14 cellular contexts compared by ENCODE assay signal in genomic region chr3:98954242-98954641, GRCh38. TPM values are rescaled to one million over a fixed set of nuclear protein-coding genes. Genes with fewer than 3 reads are reported as not detected.
DNase-seq lines count a peak whose midpoint lies in the region; FAIRE-seq and TF ChIP-seq lines count a peak whose summit lies in the region.
"Had no signal": no experiment of that assay in that cellular context is flagged by ENCODE, and none has a peak within 500 bp of the region (broad histone marks: within the 10 kb centered on the region; RNA-seq: fewer than 3 reads in every experiment).

No MANE protein-coding gene starts in this region.

- H3K27ac ChIP-seq in GM23248, result 0 out of 2 replicates have a peak overlapping the region, but pooled peaks have one; percentile 15
- H3K27ac ChIP-seq in epithelial cell of prostate, result peak overlapping the region; percentile 72
- H3K27ac ChIP-seq: BLaER1 treated with 17β-estradiol and CSF1 and Interleukin-3, amounts not matched to agents 10 nM and 100 nM had no signal

- H3K27me3 Mint-ChIP-seq in glutamatergic neuron (ENCODE audit: unreplicated experiment), result no peaks in the 10 kb centered on the region
- H3K27me3 Mint-ChIP-seq in osteocyte (ENCODE audit: unreplicated experiment), result no peaks in the 10 kb centered on the region

- H3K9me3 Mint-ChIP-seq in glutamatergic neuron (ENCODE audit: unreplicated experiment) (no peaks in the 10 kb centered on the region), osteocyte (ENCODE audit: unreplicated experiment) (peaks cover under 1% of the 10 kb centered on the region)

- TF ChIP-seq CTCF in retinal pigment epithelial cell (conservative IDR thresholded peaks at IDR 0.05; ENCODE audit: low read depth, low read length) (no peak), glutamatergic neuron (IDR thresholded peaks at IDR 0.05; ENCODE audit: partially characterized antibody, unreplicated experiment) (no peak), osteocyte (IDR thresholded peaks at IDR 0.05) (no peak)

- peaks cover 20% of the 10 kb centered on the region for H3F3A ChIP-seq in GM23248 (ENCODE audit: insufficient read depth)

- FAIRE-seq in RCC 7860 (lab: Jason Lieb, UNC), result peak; percentile 73
- FAIRE-seq: HTR-8/SVneo had no signal

- in situ Hi-C loops in GM23248 (cut with MboI), result no loop called here

- no peak overlapping the region for H2AFZ ChIP-seq in GM23248

- H3K4me3 ChIP-seq in GM23248 (no peak overlapping the region), retinal pigment epithelial cell (ENCODE audit: low read length) (peak overlapping the region; percentile 39)
- H3K4me3 ChIP-seq: BLaER1 treated with 17β-estradiol and CSF1 and Interleukin-3, amounts not matched to agents 10 nM and 100 nM had no signal

- no peaks in the 10 kb centered on the region for H3K79me2 ChIP-seq in GM23248 (ENCODE audit: insufficient read depth)

- peaks cover 7% of the 10 kb centered on the region for H3K36me3 Mint-ChIP-seq in glutamatergic neuron (ENCODE audit: unreplicated experiment)
- peaks cover 3% of the 10 kb centered on the region for H3K36me3 Mint-ChIP-seq in osteocyte (ENCODE audit: unreplicated experiment)

- peak overlapping the region; percentile 59 for H3K4me2 ChIP-seq in GM23248 (ENCODE audit: unreplicated experiment)
- H3K4me2 ChIP-seq: BLaER1 treated with 17β-estradiol and CSF1 and Interleukin-3, amounts not matched to agents 10 nM and 100 nM had no signal

- H3K9me3 ChIP-seq in GM23248 (ENCODE audit: low read depth), result no peaks in the 10 kb centered on the region
- H3K9me3 ChIP-seq: BLaER1 treated with 17β-estradiol and CSF1 and Interleukin-3, amounts not matched to agents 10 nM and 100 nM had no signal

- DNase-seq in GM23248 (peak; percentile 46), RCC 7860 (ENCODE audit: low spot score) (no peak), epithelial cell of prostate (ENCODE audit: low read depth, low spot score) (no peak), retinal pigment epithelial cell (ENCODE audit: low read depth) (no peak), HuH-7.5 (ENCODE audit: low spot score) (no peak), glutamatergic neuron (no peak), osteocyte (ENCODE audit: extremely low spot score, unreplicated experiment) (no peak)
- DNase-seq: ACHN, KBM-7, NCI-H1048, NCI-H226, NCI-H526 treated with DMSO at 0.1 percent for 48 hours had no signal

- H3K9me2 ChIP-seq in GM23248 (ENCODE audit: insufficient read depth), result no peaks in the 10 kb centered on the region

- H3K4me1 Mint-ChIP-seq in glutamatergic neuron (ENCODE audit: low read depth, unreplicated experiment), result no peaks in the 10 kb centered on the region
- H3K4me1 Mint-ChIP-seq in osteocyte (ENCODE audit: unreplicated experiment), result peaks cover 27% of the 10 kb centered on the region

- H4K20me1 ChIP-seq in GM23248 (ENCODE audit: insufficient read depth), result no peaks in the 10 kb centered on the region
- H4K20me1 ChIP-seq: BLaER1 treated with 17β-estradiol and CSF1 and Interleukin-3, amounts not matched to agents 10 nM and 100 nM had no signal

- no peaks in the 10 kb centered on the region for H3K27me3 ChIP-seq in GM23248 (replicated peaks; ENCODE audit: insufficient read depth)
- H3K27me3 ChIP-seq: BLaER1 treated with 17β-estradiol and CSF1 and Interleukin-3, amounts not matched to agents 10 nM and 100 nM had no signal

- H3K4me3 Mint-ChIP-seq in glutamatergic neuron (ENCODE audit: unreplicated experiment), result no peak overlapping the region
- H3K4me3 Mint-ChIP-seq in osteocyte (ENCODE audit: unreplicated experiment), result no peak overlapping the region

- H3K4me1 ChIP-seq in GM23248 (ENCODE audit: insufficient read depth), result peaks cover 17% of the 10 kb centered on the region
- H3K4me1 ChIP-seq: BLaER1 treated with 17β-estradiol and CSF1 and Interleukin-3, amounts not matched to agents 10 nM and 100 nM had no signal

- no peaks in the 10 kb centered on the region for H3K36me3 ChIP-seq in GM23248 (ENCODE audit: low read depth)
- H3K36me3 ChIP-seq: BLaER1 treated with 17β-estradiol and CSF1 and Interleukin-3, amounts not matched to agents 10 nM and 100 nM had no signal

- H3K9ac ChIP-seq in GM23248, result no peak overlapping the region
- H3K9ac ChIP-seq: BLaER1 treated with 17β-estradiol and CSF1 and Interleukin-3, amounts not matched to agents 10 nM and 100 nM had no signal

- H3K27ac Mint-ChIP-seq in glutamatergic neuron (ENCODE audit: unreplicated experiment) (no peak overlapping the region), osteocyte (ENCODE audit: unreplicated experiment) (no peak overlapping the region)

- 3% methylated on average over 1 of the region's 1 CpG for WGBS in GM23248 (ENCODE audit: low coverage in 1 of 2, low lambda C conversion rate in 2 of 2, missing lambda C conversion rate in 2 of 2), 2 experiments

RNA-seq across cellular contexts. Expression of gene DCBLD2, which starts 52.7 kb away (rescaled TPM):
- 151 and 203 TPM in 2 replicates for total RNA-seq in GM23248 (2014; rRNA removed; shearing (Covaris generic))
- polyA plus RNA-seq in GM23248 (2016; fragmentation: Nextera tagmentation; extraction: Ambion mirVana), result 66.5 and 68.3 TPM in 2 replicates
- total RNA-seq in glutamatergic neuron (ENCODE audit: unreplicated experiment) (33.9 TPM), osteocyte (83.2 and 85.5 TPM in 2 replicates)
